8 cellular contexts compared by ENCODE assay signal in the genomic region with DNA sequence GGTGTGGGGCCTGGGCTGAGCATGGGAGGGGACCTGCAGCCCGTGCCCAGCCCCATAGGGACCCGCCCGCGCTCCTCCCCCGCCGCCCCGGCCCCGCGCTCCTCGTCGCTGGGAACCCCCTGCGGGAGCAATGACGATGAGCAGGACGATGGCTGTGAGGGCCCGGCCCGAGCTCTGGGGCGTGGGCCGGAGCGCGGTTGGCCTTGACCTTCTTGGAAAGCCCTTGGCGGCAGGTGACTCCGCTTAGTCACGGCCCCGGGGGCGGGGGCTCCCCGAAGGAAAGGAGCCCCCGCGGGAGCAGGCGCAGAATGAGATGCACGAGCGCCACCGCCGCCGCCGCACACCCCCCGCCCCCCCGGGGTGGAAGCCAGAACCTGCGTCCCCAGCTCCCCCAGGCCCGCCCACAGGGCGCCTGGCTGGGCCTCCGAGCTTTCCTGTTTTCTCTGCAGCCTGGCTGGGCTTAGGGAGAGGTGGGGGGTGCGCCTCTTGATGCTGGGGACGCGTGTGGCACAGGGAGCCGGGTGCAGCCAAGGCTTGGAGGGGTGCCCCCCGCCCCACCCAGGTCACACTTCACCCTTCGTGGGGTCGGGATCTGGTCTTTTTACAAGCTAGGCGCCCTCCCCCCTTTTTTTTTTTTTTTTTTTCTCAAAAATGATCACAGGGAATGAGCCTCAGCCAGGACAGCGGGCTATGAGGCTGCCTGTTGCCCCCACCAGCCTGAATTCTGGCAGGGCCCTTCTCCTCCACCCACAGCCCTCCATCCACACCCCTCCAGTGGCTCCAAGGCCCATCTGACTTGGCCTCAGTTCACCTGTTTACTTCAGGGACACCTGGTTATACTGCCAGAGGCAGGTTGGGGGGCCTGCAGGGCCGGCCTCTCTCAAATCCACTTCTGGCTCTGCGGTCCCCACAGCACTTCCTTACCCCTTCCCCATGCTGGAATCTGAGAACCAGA.
DNase-seq lines count a peak whose midpoint lies in the region; ATAC-seq and TF ChIP-seq lines count a peak whose summit lies in the region.

No MANE protein-coding gene starts in this region.

- no peak for TF ChIP-seq CTCF in AG09309 (IDR thresholded peaks at IDR 0.05; ENCODE audit: control insufficient read depth, insufficient read depth, low read depth, low read length, missing control alignments)

- H3K4me3 ChIP-seq in AG09309 (ENCODE audit: control insufficient read depth, low read depth, low read length) (peak overlapping the region; percentile 19), mucosa of stomach (ENCODE audit: low read length) (no peak overlapping the region)

- no peaks in the 10 kb centered on the region for H3K9me3 ChIP-seq in mucosa of stomach (ENCODE audit: control insufficient read depth, low read length)

- H3K27me3 ChIP-seq in mucosa of stomach (ENCODE audit: control insufficient read depth, insufficient read depth, low read length), result no peaks in the 10 kb centered on the region

- no peaks in the 10 kb centered on the region for H3K36me3 ChIP-seq in mucosa of stomach (ENCODE audit: control insufficient read depth, insufficient read depth, low read length)

- H3K4me1 ChIP-seq in mucosa of stomach (ENCODE audit: control insufficient read depth, insufficient read depth, low read length), result peaks cover 47% of the 10 kb centered on the region

- H3K9ac ChIP-seq in mucosa of stomach (ENCODE audit: low read length), result peak overlapping the region; percentile 65

- DNase-seq in AG09309 (ENCODE audit: low read depth), result no peak
- DNase-seq in NK-92 treated with Interleukin-12 subunit alpha and Interleukin-12 subunit beta, amount 100 ng/mL, for 24 hours (lab: John Stamatoyannopoulos, UW), result peak; percentile 91
- peak; percentile 91 for DNase-seq in activated T-cell treated with anti-CD3 and anti-CD28 coated beads for 1 hour (ENCODE audit: low read depth)
- DNase-seq in erythroblast (lab: John Stamatoyannopoulos, UW), result peak; percentile 55 to 64
- DNase-seq in stimulated activated CD8-positive, alpha-beta memory T cell treated with anti-CD3 and anti-CD28 coated beads, Interleukin-7, amount 100 ng/mL, for 4 hours (ENCODE audit: low read depth in 2 of 2), result peak; percentile 96 to 98

- ATAC-seq in GM19025 (IDR thresholded peaks at IDR 0.05; ENCODE audit: low read depth, unreplicated experiment) (peak; percentile 63), HG03175 (IDR thresholded peaks at IDR 0.05; ENCODE audit: unreplicated experiment) (peak; percentile 65)

- no peak for TF ChIP-seq POLR2A in erythroblast (IDR thresholded peaks at IDR 0.05; ENCODE audit: low read length)
